Comparison of ENCODE assay signal across 1 cellular context in genomic region chr19:45079063-45079910, GRCh38.
A peak's percentile ranks its signal among the peaks of the same experiment; 100 is the strongest.
TF ChIP-seq lines count a peak whose summit lies in the region.

GEMIN7 (plus strand) TSS chr19:45079260; CDS start chr19:45090115, 10,855 bp downstream.

TF ChIP-seq in K562, 482 proteins besides CTCF, POLR2A, EP300 and RAD21 (continued from another document and continues in another):
- TF ChIP-seq ZBTB17 (CRISPR knock-in tag; IDR thresholded peaks at IDR 0.05) (peak; percentile 29; the same call in 1 of the 2 replicates), DIDO1 (tag; IDR thresholded peaks at IDR 0.05; ENCODE audit: low read depth) (peak; percentile 81), SIRT6 (IDR thresholded peaks at IDR 0.05; ENCODE audit: low read depth, low read length) (no peak), ZNF644 (tag; IDR thresholded peaks at IDR 0.05; ENCODE audit: low read depth) (no peak), ZNF592 (IDR thresholded peaks at IDR 0.05) (peak; percentile 93), MEF2A (IDR thresholded peaks at IDR 0.05; ENCODE audit: control insufficient read depth, low read depth, low read length) (peak; percentile 45; the same call in 1 of the 2 replicates), DPF2 (IDR thresholded peaks at IDR 0.05) (no peak), ZNF175 (CRISPR knock-in tag; IDR thresholded peaks at IDR 0.05; ENCODE audit: low read depth) (peak; percentile 69; the same call in 1 of the 2 replicates), DLX4 (CRISPR knock-in tag; IDR thresholded peaks at IDR 0.05) (no peak), ZNF316 (IDR thresholded peaks at IDR 0.05) (no peak), ZFPM2 (CRISPR knock-in tag; IDR thresholded peaks at IDR 0.05) (no peak), KDM2B (CRISPR knock-in tag; IDR thresholded peaks at IDR 0.05) (no peak; the same call in 1 of the 2 replicates), NR1H2 (CRISPR knock-in tag; IDR thresholded peaks at IDR 0.05) (peak; percentile 69), MXI1 (IDR thresholded peaks at IDR 0.05; ENCODE audit: low read depth, low read length) (peak; percentile 72; the same call in 1 of the 2 replicates), NR2C1 (IDR thresholded peaks at IDR 0.05) (0 out of 2 replicates have a peak, but pooled peaks have one; percentile 30), NR2C1 (tag; IDR thresholded peaks at IDR 0.05) (no peak), NELFE (IDR thresholded peaks at IDR 0.05; ENCODE audit: insufficient read depth, insufficient read length) (no peak), DDX20 (tag; IDR thresholded peaks at IDR 0.05; ENCODE audit: low read depth) (no peak), TRIM25 (IDR thresholded peaks at IDR 0.05; ENCODE audit: borderline replicate concordance) (no peak), RBM14 (IDR thresholded peaks at IDR 0.05; ENCODE audit: borderline replicate concordance, insufficient read depth, low read depth, low read length) (no peak), TOE1 (IDR thresholded peaks at IDR 0.05; ENCODE audit: borderline replicate concordance) (peak; percentile 73; the same call in 1 of the 2 replicates), TOE1 (CRISPR knock-in tag; IDR thresholded peaks at IDR 0.05; ENCODE audit: borderline replicate concordance, low read depth) (no peak; the same call in 1 of the 2 replicates), HMGN3 (IDR thresholded peaks at IDR 0.05; ENCODE audit: borderline replicate concordance, extremely low read depth, insufficient read length, low read depth, low read length) (peak; percentile 90), ZNF655 (CRISPR knock-in tag; IDR thresholded peaks at IDR 0.05) (no peak), STAG1 (CRISPR knock-in tag; IDR thresholded peaks at IDR 0.05; ENCODE audit: borderline replicate concordance) (peak; percentile 38; the same call in 1 of the 2 replicates), ZNF217 (CRISPR knock-in tag; IDR thresholded peaks at IDR 0.05) (no peak), ZBTB8A (IDR thresholded peaks at IDR 0.05; ENCODE audit: partially characterized antibody) (no peak), ZNF23 (CRISPR knock-in tag; IDR thresholded peaks at IDR 0.05) (no peak), GMEB1 (CRISPR knock-in tag; IDR thresholded peaks at IDR 0.05) (peak; percentile 66), CHD4 (IDR thresholded peaks at IDR 0.05; ENCODE audit: insufficient read depth, insufficient replicate concordance, low read depth, low read length, poor library complexity, severe bottlenecking) (no peak), SNRNP70 (optimal IDR thresholded peaks at IDR 0.05; ENCODE audit: low read depth, low read length) (no peak), ARID4B (CRISPR knock-in tag; IDR thresholded peaks at IDR 0.05) (peak; percentile 99), PHB (CRISPR knock-in tag; IDR thresholded peaks at IDR 0.05) (no peak; the same call in 1 of the 2 replicates), MIER1 (IDR thresholded peaks at IDR 0.05; ENCODE audit: low read depth) (no peak), E2F4 (CRISPR knock-in tag; IDR thresholded peaks at IDR 0.05; ENCODE audit: low read depth) (no peak), CBX3 (IDR thresholded peaks at IDR 0.05; ENCODE audit: borderline replicate concordance in 1 of 2, low read length in 2 of 2) (no peak), PCBP2 (IDR thresholded peaks at IDR 0.05; ENCODE audit: low read depth, low read length, poor library complexity, severe bottlenecking) (no peak), SRSF9 (IDR thresholded peaks at IDR 0.05; ENCODE audit: borderline replicate concordance, low read depth, low read length) (no peak), STAT6 (CRISPR knock-in tag; IDR thresholded peaks at IDR 0.05) (no peak), PRMT5 (CRISPR knock-in tag; IDR thresholded peaks at IDR 0.05) (no peak), C11orf30 (IDR thresholded peaks at IDR 0.05; ENCODE audit: low read depth) (peak; percentile 94), NFYB (IDR thresholded peaks at IDR 0.05; ENCODE audit: extremely low read depth, insufficient read length) (no peak), ELF1 (tag; IDR thresholded peaks at IDR 0.05) (no peak), BDP1 (IDR thresholded peaks at IDR 0.05; ENCODE audit: insufficient read depth, insufficient read length) (no peak), BRD4 (IDR thresholded peaks at IDR 0.05) (peak; percentile 40; the same call in 1 of the 2 replicates), ELK3 (CRISPR knock-in tag; IDR thresholded peaks at IDR 0.05) (no peak), ZNF780A (CRISPR knock-in tag; IDR thresholded peaks at IDR 0.05) (no peak)
